8 cellular contexts compared by ENCODE assay signal in genomic region chr10:110872145-110872983, GRCh38. TPM values are rescaled to one million over a fixed set of nuclear protein-coding genes. Genes with fewer than 3 reads are reported as not detected.
DNase-seq lines count a peak whose midpoint lies in the region; ATAC-seq, FAIRE-seq and TF ChIP-seq lines count a peak whose summit lies in the region.

No MANE protein-coding gene starts in this region.

- H3K9me2 ChIP-seq in SU-DHL-6 (replicated peaks; ENCODE audit: insufficient read depth, low read length) = no peaks in the 10 kb centered on the region

- TF ChIP-seq POLR2A in H54 (IDR thresholded peaks at IDR 0.05; ENCODE audit: low read depth, low read length) (no peak; the same call in 1 of the 2 replicates), heart left ventricle (IDR thresholded peaks at IDR 0.05) (no peak)

- peak overlapping the region; percentile 74 for H2AFZ ChIP-seq in SU-DHL-6 (ENCODE audit: low read depth, low read length, severe bottlenecking)

- intact Hi-C loops in heart left ventricle (cut with DNase I) = loop anchor here in 8 of 10 donors (2.0 to 10.0 kb wide), 10 partner anchors 35 to 368 kb away; partner anchors contain the start of genes BBIP1 (in 1 of the 8) and SHOC2 (in 1 of the 8)

- peaks cover 47% of the 10 kb centered on the region for H3K79me2 ChIP-seq in SU-DHL-6 (ENCODE audit: insufficient read depth, low read length)

- peak in 3 of 4 donors; percentile 53 to 79 (median 76) for ATAC-seq in heart left ventricle

- peak overlapping the region; percentile 82 for H3K4me3 ChIP-seq in MG63
- H3K4me3 ChIP-seq in SU-DHL-6 (ENCODE audit: insufficient read depth, low read length, poor library complexity, severe bottlenecking) = peak overlapping the region; percentile 78
- H3K4me3 ChIP-seq in heart left ventricle = peak overlapping the region; percentile 68 to 100 (median 93)

- no peak for FAIRE-seq in H54 (lab: Jason Lieb, UNC)

- H3K27me3 ChIP-seq in MG63 = no peaks in the 10 kb centered on the region
- no peaks in the 10 kb centered on the region for H3K27me3 ChIP-seq in SU-DHL-6 (ENCODE audit: low read length)
- no peaks in the 10 kb centered on the region for H3K27me3 ChIP-seq in heart left ventricle

- H3K36me3 ChIP-seq in MG63 (peaks cover 6% of the 10 kb centered on the region), SU-DHL-6 (ENCODE audit: low read length) (peaks cover 15% of the 10 kb centered on the region), heart left ventricle (peaks cover 0 to 17% (median 7%) of the 10 kb centered on the region in 9 donors)

- H3K4me2 ChIP-seq in SU-DHL-6 (ENCODE audit: low read depth, low read length, poor library complexity, severe bottlenecking) = peak overlapping the region; percentile 99

- peak overlapping the region; percentile 89 for H3K27ac ChIP-seq in SU-DHL-6 (ENCODE audit: low read depth, low read length)
- H3K27ac ChIP-seq in heart left ventricle = peak overlapping the region; percentile 93 to 99 (median 96)

- H3K4me1 ChIP-seq in heart left ventricle = peaks cover 0 to 77% (median 21%) of the 10 kb centered on the region in 12 donors

- WGBS in heart left ventricle, 4 donors = 0 to 1% (median 0%) methylated on average over 41 to 70 of the region's 70 CpGs

- no peaks in the 10 kb centered on the region for H4K20me1 ChIP-seq in SU-DHL-6 (ENCODE audit: low read depth, low read length)

- H3K9ac ChIP-seq in SU-DHL-6 (ENCODE audit: low read length) = peak overlapping the region; percentile 76

- H3F3A ChIP-seq in SU-DHL-6 (ENCODE audit: insufficient read depth) = peaks cover 51% of the 10 kb centered on the region

- H3K9me3 ChIP-seq in MG63 (no peaks in the 10 kb centered on the region), SU-DHL-6 (ENCODE audit: insufficient read depth, low read length) (no peaks in the 10 kb centered on the region), heart left ventricle (no peaks in the 10 kb centered on the region)

- DNase-seq in ELR (ENCODE audit: low read depth) = peak; percentile 83
- peak; percentile 22 for DNase-seq in H54 (ENCODE audit: insufficient read length, low spot score)
- DNase-seq in MG63 = peak; percentile 79
- peak; percentile 64 for DNase-seq in activated naive CD8-positive, alpha-beta T cell treated with anti-CD3 and anti-CD28 coated beads, Interleukin-2, amount 50 U/mL, for 16 hours (ENCODE audit: low read depth, low spot score)
- peak; percentile 67 to 88 (median 76) for DNase-seq in heart left ventricle
- DNase-seq in pons (ENCODE audit: low spot score) = peak; percentile 75
- peak; percentile 76 for DNase-seq in ureter (ENCODE audit: low spot score)

- no peak for TF ChIP-seq CTCF in SU-DHL-6 (IDR thresholded peaks at IDR 0.05; ENCODE audit: insufficient read depth, low read length, poor library complexity, severe bottlenecking)
- peak in 6 of 12 donors; percentile 9 to 47 (median 19) for TF ChIP-seq CTCF in heart left ventricle (IDR thresholded peaks at IDR 0.05)

RNA-seq across cellular contexts. Expression of gene PDCD4, which starts 0.6 kb away (rescaled TPM):
- 20.0 and 25.8 TPM in 2 replicates for total RNA-seq in MG63 (2014; rRNA removed; shearing (Covaris generic); ENCODE audit: low replicate concordance)
- total RNA-seq in heart left ventricle (10 to 100 TPM; 21.7 to 73.2 (median 44.1) TPM), ureter (114 TPM)
- polyA plus RNA-seq in heart left ventricle = 10 to 100 TPM; 18.2 to 30.1 TPM

RNA-seq across cellular contexts. Expression of gene BBIP1, which starts 46.6 kb away (rescaled TPM):
- total RNA-seq in MG63 (2014; rRNA removed; shearing (Covaris generic); ENCODE audit: low replicate concordance) = 13.1 and 28.5 TPM in 2 replicates
- total RNA-seq in heart left ventricle (10 to 100 TPM; 19.3 to 32.4 (median 25.2) TPM), ureter (42.4 TPM)
- polyA plus RNA-seq in heart left ventricle = 10 to 100 TPM; 26.6 to 29.5 TPM

RNA-seq across cellular contexts. Expression of gene SHOC2, which starts 47.0 kb away (rescaled TPM):
- 11.1 and 15.4 TPM in 2 replicates for total RNA-seq in MG63 (2014; rRNA removed; shearing (Covaris generic); ENCODE audit: low replicate concordance)
- 10 to 100 TPM; 31.0 to 58.4 (median 45.4) TPM for total RNA-seq in heart left ventricle
- polyA plus RNA-seq in heart left ventricle = 10 to 100 TPM; 17.9 to 31.6 TPM
- 68.3 TPM for total RNA-seq in ureter

Comparison
In these comparisons a context has a peak if more than half of its experiments do, and no peak if none do; other contexts are left out.
1. Peak in every context shown above with its lines: DNase-seq, ATAC-seq, H3K4me3 ChIP-seq and H3K27ac ChIP-seq.
2. DNase-seq: peak in every context shown above with its lines; median percentile 83 in ELR; 79 in MG63; 76 in heart left ventricle; 76 in ureter; 75 in pons; 64 in activated naive CD8-positive, alpha-beta T cell treated with anti-CD3 and anti-CD28 coated beads, Interleukin-2, amount 50 U/mL, for 16 hours; 22 in H54.